ENCODE assay signal across 14 cellular contexts in the genomic region with DNA sequence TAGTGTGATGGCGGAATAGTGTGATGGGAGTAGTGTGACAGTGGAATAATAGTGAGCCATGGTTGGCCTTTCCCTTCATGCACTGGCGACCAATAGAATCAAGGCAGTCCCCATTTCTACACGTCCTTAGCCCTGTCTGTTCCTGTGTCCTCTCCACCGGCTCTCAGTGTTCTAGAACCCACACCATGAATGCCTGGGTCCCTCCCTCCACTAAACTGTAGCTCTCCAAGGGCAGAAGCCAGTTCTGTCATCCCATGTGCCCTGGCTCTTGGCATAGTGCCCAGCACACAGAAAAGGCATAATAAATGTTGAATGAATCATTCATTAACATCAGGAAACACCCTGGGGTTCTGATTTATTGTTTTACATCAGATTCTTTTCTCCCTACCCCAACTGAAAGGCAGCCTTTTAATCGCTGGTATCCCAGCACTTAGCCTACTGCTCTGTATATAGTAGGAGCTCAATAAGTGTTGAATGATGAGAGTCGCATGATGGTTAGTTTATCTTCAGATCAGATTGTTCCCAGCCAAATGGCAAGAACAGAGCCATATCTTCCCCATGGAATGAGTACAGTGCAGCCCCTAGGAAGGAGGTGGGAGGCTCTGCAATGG.
DNase-seq lines count a peak whose midpoint lies in the region; TF ChIP-seq lines count a peak whose summit lies in the region.
"Had no signal": no experiment of that assay in that cellular context is flagged by ENCODE, and none has a peak within 500 bp of the region (broad histone marks: within the 10 kb centered on the region; RNA-seq: fewer than 3 reads in every experiment).

No MANE protein-coding gene starts in this region.

- no peaks in the 10 kb centered on the region for H3K27me3 Mint-ChIP-seq in activated naive CD4-positive, alpha-beta T cell treated with anti-CD3 and anti-CD28 coated beads for 36 hours (ENCODE audit: low read depth)
- peaks cover 2% of the 10 kb centered on the region for H3K27me3 Mint-ChIP-seq in endothelial cell (ENCODE audit: unreplicated experiment)

- peak; percentile 14 for DNase-seq in activated CD4-positive, alpha-beta T cell treated with anti-CD3 and anti-CD28 coated beads for 48 hours
- no peak for DNase-seq in activated CD4-positive, alpha-beta T cell treated with anti-CD3 and anti-CD28 coated beads, Interleukin-2, amount 50 U/mL, for 48 hours
- DNase-seq in H4 (ENCODE audit: low spot score) (peak; percentile 22), mesenchymal stem cell (peak; percentile 18), SIG-M5 treated with dmso at 0.1 percent for 504 hours (lab: John Stamatoyannopoulos, UW; ENCODE audit: unreplicated experiment) (no peak), HEK293T (ENCODE audit: extremely low spot score) (no peak), endothelial cell (ENCODE audit: low spot score) (no peak)
- DNase-seq in activated naive CD4-positive, alpha-beta T cell treated with anti-CD3 and anti-CD28 coated beads for 36 hours: peak; percentile 35
- DNase-seq: effector CD8-positive, alpha-beta T cell; NCI-H1417; NCI-H446; ovary had no signal

- POLR2A ChIA-PET in HEK293T (lab: Yijun Ruan, JAX): no interaction called here

- H3K4me1 ChIP-seq in mesenchymal stem cell (ENCODE audit: control insufficient read depth, insufficient read depth, low read depth, low read length): peaks cover 8% of the 10 kb centered on the region
- H3K4me1 ChIP-seq: SJSA1 had no signal

- no peak overlapping the region for H2BK120ac ChIP-seq in mesenchymal stem cell (ENCODE audit: low read depth, low read length)

- peak overlapping the region in 1 of 2 experiments; percentile 55 for H2BK12ac ChIP-seq in mesenchymal stem cell (ENCODE audit: low read length in 2 of 2)

- no peak overlapping the region for H2BK15ac ChIP-seq in mesenchymal stem cell (ENCODE audit: low read depth, poor library complexity, severe bottlenecking)

- no peak overlapping the region for H3K14ac ChIP-seq in mesenchymal stem cell (ENCODE audit: low read length in 2 of 2)

- H4K91ac ChIP-seq in mesenchymal stem cell (ENCODE audit: low read length): peak overlapping the region; percentile 15

- H3K23ac ChIP-seq in mesenchymal stem cell (ENCODE audit: low read length in 2 of 2): no peak overlapping the region

- H3K4me2 ChIP-seq in mesenchymal stem cell (ENCODE audit: low read length, poor library complexity, severe bottlenecking): no peak overlapping the region

- H3K4me3 ChIP-seq in mesenchymal stem cell (ENCODE audit: insufficient read depth in 1 of 2, low read depth in 1 of 2, low read length in 2 of 2): no peak overlapping the region
- H3K4me3 ChIP-seq: ovary, SJSA1, skin epidermis had no signal

- H3K9me3 Mint-ChIP-seq in activated naive CD4-positive, alpha-beta T cell treated with anti-CD3 and anti-CD28 coated beads for 36 hours: no peaks in the 10 kb centered on the region
- no peaks in the 10 kb centered on the region for H3K9me3 Mint-ChIP-seq in endothelial cell (ENCODE audit: unreplicated experiment)

- no peaks in the 10 kb centered on the region for H3K9me3 ChIP-seq in mesenchymal stem cell (ENCODE audit: control insufficient read depth, low read length)
- H3K9me3 ChIP-seq: SJSA1 had no signal

- no peaks in the 10 kb centered on the region for H3K79me1 ChIP-seq in mesenchymal stem cell (replicated peaks; ENCODE audit: low read length, poor library complexity, severe bottlenecking)

- peak overlapping the region in 1 of 2 experiments; percentile 14 for H3K18ac ChIP-seq in mesenchymal stem cell (ENCODE audit: low read depth in 1 of 2, low read length in 2 of 2)

- H3K27me3 ChIP-seq in mesenchymal stem cell (ENCODE audit: control insufficient read depth in 1 of 2, insufficient read depth in 1 of 2, low read length in 2 of 2): no peaks in the 10 kb centered on the region
- H3K27me3 ChIP-seq: ovary, SJSA1 had no signal

- H3K4me1 Mint-ChIP-seq in activated naive CD4-positive, alpha-beta T cell treated with anti-CD3 and anti-CD28 coated beads for 36 hours (ENCODE audit: low read depth): no peaks in the 10 kb centered on the region
- peaks cover 2% of the 10 kb centered on the region for H3K4me1 Mint-ChIP-seq in endothelial cell (ENCODE audit: unreplicated experiment)

- H2BK5ac ChIP-seq in mesenchymal stem cell (ENCODE audit: low read depth, low read length, poor library complexity, severe bottlenecking): no peak overlapping the region

- no peak overlapping the region for H3K9ac ChIP-seq in mesenchymal stem cell (ENCODE audit: low read length)

- no peak overlapping the region for H3K27ac ChIP-seq in mesenchymal stem cell (ENCODE audit: low read length, poor library complexity, severe bottlenecking)
- H3K27ac ChIP-seq: ovary, SJSA1, skin epidermis had no signal

- peak overlapping the region in 1 of 2 experiments; percentile 4 for H3K4ac ChIP-seq in mesenchymal stem cell (ENCODE audit: low read depth in 1 of 2, low read length in 2 of 2)

- TF ChIP-seq CTCF in endothelial cell (IDR thresholded peaks at IDR 0.05; ENCODE audit: unreplicated experiment): no peak

- CTCF ChIA-PET in activated naive CD4-positive, alpha-beta T cell treated with anti-CD3 and anti-CD28 coated beads for 36 hours (lab: Charles Lee): interaction anchor here (1.1 kb wide), 1 partner anchor 207 kb away, joined by 3 read pairs; no protein-coding TSS in a partner anchor
- CTCF ChIA-PET in HEK293T (lab: Yijun Ruan, JAX): interaction anchor here (0.6 kb wide), 1 partner anchor 174 kb away, joined by 3 read pairs; no protein-coding TSS in a partner anchor

- H3K27ac Mint-ChIP-seq in activated naive CD4-positive, alpha-beta T cell treated with anti-CD3 and anti-CD28 coated beads for 36 hours: no peak overlapping the region
- H3K27ac Mint-ChIP-seq in endothelial cell (ENCODE audit: unreplicated experiment): no peak overlapping the region

- 75% methylated on average over 5 of the region's 6 CpGs for WGBS in mesenchymal stem cell

- H2AK5ac ChIP-seq in mesenchymal stem cell (ENCODE audit: low read length, severe bottlenecking): peak overlapping the region; percentile 16

- no peak overlapping the region for H2AFZ ChIP-seq in mesenchymal stem cell (ENCODE audit: low read depth, low read length)

- no peaks in the 10 kb centered on the region for H3K36me3 ChIP-seq in mesenchymal stem cell (ENCODE audit: control insufficient read depth in 1 of 2, insufficient read depth in 2 of 2, low read depth in 1 of 2, low read length in 2 of 2)
- H3K36me3 ChIP-seq: ovary, SJSA1 had no signal

- intact Hi-C loops in activated naive CD4-positive, alpha-beta T cell treated with anti-CD3 and anti-CD28 coated beads for 36 hours (cut with micrococcal nuclease): no loop called here

- no peaks in the 10 kb centered on the region for H3K36me3 Mint-ChIP-seq in activated naive CD4-positive, alpha-beta T cell treated with anti-CD3 and anti-CD28 coated beads for 36 hours (ENCODE audit: low read depth)
- H3K36me3 Mint-ChIP-seq in endothelial cell (ENCODE audit: low read depth, unreplicated experiment): no peaks in the 10 kb centered on the region

- H3K4me3 Mint-ChIP-seq in activated naive CD4-positive, alpha-beta T cell treated with anti-CD3 and anti-CD28 coated beads for 36 hours: no peak overlapping the region
- H3K4me3 Mint-ChIP-seq in endothelial cell (ENCODE audit: unreplicated experiment): no peak overlapping the region

- H4K8ac ChIP-seq in mesenchymal stem cell (ENCODE audit: low read length): peak overlapping the region; percentile 42

TF ChIP-seq in HEK293T, 16 proteins besides CTCF, POLR2A, EP300 and RAD21:
- TF ChIP-seq, protein P1, sequence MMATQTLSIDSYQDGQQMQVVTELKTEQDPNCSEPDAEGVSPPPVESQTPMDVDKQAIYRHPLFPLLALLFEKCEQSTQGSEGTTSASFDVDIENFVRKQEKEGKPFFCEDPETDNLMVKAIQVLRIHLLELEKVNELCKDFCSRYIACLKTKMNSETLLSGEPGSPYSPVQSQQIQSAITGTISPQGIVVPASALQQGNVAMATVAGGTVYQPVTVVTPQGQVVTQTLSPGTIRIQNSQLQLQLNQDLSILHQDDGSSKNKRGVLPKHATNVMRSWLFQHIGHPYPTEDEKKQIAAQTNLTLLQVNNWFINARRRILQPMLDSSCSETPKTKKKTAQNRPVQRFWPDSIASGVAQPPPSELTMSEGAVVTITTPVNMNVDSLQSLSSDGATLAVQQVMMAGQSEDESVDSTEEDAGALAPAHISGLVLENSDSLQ (IDR thresholded peaks at IDR 0.05): no peak

Comparison
In these comparisons a context has a peak if more than half of its experiments do, and no peak if none do; other contexts are left out.
1. DNase-seq: peak in activated CD4-positive, alpha-beta T cell treated with anti-CD3 and anti-CD28 coated beads for 48 hours (single experiment), H4 (single experiment), activated naive CD4-positive, alpha-beta T cell treated with anti-CD3 and anti-CD28 coated beads for 36 hours (single experiment) and mesenchymal stem cell (single experiment); none in activated CD4-positive, alpha-beta T cell treated with anti-CD3 and anti-CD28 coated beads, Interleukin-2, amount 50 U/mL, for 48 hours (0 of 2), SIG-M5 treated with dmso at 0.1 percent for 504 hours (single experiment), HEK293T (single experiment) and endothelial cell (single experiment).